Comparison of ENCODE assay signal across 1 cellular context in the genomic region with DNA sequence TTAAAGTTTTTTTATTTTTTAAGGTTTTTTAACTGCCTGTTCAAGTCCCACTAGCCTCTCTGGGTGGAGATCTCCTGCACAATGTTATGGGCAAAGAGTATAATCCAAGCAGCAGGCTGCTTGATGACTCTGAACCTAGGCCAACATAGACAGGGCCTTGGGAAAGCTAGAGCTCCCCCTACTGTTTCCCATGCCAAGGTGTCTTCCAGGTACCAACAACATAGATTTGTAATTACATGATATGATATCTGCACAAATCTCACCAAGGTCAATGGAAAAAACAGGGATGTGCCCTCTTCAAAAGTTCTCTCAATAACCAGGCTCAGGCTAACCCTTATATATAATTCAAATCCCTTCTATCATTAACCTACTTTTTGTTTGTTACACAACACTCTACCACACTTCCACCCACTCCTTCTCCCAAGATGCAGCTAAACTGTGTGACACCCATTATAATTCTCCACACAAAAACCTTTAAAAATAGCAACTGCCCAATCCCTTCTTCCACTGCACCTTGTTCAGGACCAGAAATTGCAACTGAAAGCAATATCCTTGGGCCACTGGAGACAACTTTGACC.
TF ChIP-seq lines count a peak whose summit lies in the region.

No MANE protein-coding gene starts in this region.

TF ChIP-seq in GM23338, 12 proteins besides CTCF, POLR2A, EP300 and RAD21:
- TF ChIP-seq EZH2 (IDR thresholded peaks at IDR 0.05; ENCODE audit: low read depth, unreplicated experiment) = no peak
- TF ChIP-seq, protein P1, sequence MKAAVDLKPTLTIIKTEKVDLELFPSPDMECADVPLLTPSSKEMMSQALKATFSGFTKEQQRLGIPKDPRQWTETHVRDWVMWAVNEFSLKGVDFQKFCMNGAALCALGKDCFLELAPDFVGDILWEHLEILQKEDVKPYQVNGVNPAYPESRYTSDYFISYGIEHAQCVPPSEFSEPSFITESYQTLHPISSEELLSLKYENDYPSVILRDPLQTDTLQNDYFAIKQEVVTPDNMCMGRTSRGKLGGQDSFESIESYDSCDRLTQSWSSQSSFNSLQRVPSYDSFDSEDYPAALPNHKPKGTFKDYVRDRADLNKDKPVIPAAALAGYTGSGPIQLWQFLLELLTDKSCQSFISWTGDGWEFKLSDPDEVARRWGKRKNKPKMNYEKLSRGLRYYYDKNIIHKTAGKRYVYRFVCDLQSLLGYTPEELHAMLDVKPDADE (IDR thresholded peaks at IDR 0.05) = no peak
- no peak for TF ChIP-seq CREB1 (CRISPR knock-in tag; IDR thresholded peaks at IDR 0.05; ENCODE audit: low read depth)
- no peak for TF ChIP-seq ZNF114 (CRISPR knock-in tag; IDR thresholded peaks at IDR 0.05)
- no peak for TF ChIP-seq NANOG (IDR thresholded peaks at IDR 0.05; ENCODE audit: borderline replicate concordance)
- TF ChIP-seq, protein P2, sequence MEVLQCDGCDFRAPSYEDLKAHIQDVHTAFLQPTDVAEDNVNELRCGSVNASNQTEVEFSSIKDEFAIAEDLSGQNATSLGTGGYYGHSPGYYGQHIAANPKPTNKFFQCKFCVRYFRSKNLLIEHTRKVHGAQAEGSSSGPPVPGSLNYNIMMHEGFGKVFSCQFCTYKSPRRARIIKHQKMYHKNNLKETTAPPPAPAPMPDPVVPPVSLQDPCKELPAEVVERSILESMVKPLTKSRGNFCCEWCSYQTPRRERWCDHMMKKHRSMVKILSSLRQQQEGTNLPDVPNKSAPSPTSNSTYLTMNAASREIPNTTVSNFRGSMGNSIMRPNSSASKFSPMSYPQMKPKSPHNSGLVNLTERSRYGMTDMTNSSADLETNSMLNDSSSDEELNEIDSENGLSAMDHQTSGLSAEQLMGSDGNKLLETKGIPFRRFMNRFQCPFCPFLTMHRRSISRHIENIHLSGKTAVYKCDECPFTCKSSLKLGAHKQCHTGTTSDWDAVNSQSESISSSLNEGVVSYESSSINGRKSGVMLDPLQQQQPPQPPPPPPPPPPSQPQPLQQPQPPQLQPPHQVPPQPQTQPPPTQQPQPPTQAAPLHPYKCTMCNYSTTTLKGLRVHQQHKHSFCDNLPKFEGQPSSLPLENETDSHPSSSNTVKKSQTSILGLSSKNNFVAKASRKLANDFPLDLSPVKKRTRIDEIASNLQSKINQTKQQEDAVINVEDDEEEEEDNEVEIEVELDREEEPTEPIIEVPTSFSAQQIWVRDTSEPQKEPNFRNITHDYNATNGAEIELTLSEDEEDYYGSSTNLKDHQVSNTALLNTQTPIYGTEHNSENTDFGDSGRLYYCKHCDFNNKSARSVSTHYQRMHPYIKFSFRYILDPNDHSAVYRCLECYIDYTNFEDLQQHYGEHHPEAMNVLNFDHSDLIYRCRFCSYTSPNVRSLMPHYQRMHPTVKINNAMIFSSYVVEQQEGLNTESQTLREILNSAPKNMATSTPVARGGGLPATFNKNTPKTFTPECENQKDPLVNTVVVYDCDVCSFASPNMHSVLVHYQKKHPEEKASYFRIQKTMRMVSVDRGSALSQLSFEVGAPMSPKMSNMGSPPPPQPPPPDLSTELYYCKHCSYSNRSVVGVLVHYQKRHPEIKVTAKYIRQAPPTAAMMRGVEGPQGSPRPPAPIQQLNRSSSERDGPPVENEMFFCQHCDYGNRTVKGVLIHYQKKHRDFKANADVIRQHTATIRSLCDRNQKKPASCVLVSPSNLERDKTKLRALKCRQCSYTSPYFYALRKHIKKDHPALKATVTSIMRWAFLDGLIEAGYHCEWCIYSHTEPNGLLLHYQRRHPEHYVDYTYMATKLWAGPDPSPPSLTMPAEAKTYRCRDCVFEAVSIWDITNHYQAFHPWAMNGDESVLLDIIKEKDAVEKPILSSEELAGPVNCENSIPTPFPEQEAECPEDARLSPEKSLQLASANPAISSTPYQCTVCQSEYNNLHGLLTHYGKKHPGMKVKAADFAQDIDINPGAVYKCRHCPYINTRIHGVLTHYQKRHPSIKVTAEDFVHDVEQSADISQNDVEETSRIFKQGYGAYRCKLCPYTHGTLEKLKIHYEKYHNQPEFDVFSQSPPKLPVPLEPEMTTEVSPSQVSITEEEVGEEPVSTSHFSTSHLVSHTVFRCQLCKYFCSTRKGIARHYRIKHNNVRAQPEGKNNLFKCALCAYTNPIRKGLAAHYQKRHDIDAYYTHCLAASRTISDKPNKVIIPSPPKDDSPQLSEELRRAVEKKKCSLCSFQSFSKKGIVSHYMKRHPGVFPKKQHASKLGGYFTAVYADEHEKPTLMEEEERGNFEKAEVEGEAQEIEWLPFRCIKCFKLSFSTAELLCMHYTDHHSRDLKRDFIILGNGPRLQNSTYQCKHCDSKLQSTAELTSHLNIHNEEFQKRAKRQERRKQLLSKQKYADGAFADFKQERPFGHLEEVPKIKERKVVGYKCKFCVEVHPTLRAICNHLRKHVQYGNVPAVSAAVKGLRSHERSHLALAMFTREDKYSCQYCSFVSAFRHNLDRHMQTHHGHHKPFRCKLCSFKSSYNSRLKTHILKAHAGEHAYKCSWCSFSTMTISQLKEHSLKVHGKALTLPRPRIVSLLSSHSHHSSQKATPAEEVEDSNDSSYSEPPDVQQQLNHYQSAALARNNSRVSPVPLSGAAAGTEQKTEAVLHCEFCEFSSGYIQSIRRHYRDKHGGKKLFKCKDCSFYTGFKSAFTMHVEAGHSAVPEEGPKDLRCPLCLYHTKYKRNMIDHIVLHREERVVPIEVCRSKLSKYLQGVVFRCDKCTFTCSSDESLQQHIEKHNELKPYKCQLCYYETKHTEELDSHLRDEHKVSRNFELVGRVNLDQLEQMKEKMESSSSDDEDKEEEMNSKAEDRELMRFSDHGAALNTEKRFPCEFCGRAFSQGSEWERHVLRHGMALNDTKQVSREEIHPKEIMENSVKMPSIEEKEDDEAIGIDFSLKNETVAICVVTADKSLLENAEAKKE (CRISPR knock-in tag; IDR thresholded peaks at IDR 0.05) = no peak
- TF ChIP-seq POLR2AphosphoS5 (IDR thresholded peaks at IDR 0.05; ENCODE audit: low read depth) = no peak
- TF ChIP-seq EZH2phosphoT487 (IDR thresholded peaks at IDR 0.05; ENCODE audit: unreplicated experiment) = no peak
- no peak for TF ChIP-seq STAT1 (IDR thresholded peaks at IDR 0.05; ENCODE audit: unreplicated experiment)
- no peak for TF ChIP-seq ZNF331 (CRISPR knock-in tag; IDR thresholded peaks at IDR 0.05; ENCODE audit: low read depth)
- no peak for TF ChIP-seq JUNB (IDR thresholded peaks at IDR 0.05; ENCODE audit: unreplicated experiment)
- TF ChIP-seq, protein P3, sequence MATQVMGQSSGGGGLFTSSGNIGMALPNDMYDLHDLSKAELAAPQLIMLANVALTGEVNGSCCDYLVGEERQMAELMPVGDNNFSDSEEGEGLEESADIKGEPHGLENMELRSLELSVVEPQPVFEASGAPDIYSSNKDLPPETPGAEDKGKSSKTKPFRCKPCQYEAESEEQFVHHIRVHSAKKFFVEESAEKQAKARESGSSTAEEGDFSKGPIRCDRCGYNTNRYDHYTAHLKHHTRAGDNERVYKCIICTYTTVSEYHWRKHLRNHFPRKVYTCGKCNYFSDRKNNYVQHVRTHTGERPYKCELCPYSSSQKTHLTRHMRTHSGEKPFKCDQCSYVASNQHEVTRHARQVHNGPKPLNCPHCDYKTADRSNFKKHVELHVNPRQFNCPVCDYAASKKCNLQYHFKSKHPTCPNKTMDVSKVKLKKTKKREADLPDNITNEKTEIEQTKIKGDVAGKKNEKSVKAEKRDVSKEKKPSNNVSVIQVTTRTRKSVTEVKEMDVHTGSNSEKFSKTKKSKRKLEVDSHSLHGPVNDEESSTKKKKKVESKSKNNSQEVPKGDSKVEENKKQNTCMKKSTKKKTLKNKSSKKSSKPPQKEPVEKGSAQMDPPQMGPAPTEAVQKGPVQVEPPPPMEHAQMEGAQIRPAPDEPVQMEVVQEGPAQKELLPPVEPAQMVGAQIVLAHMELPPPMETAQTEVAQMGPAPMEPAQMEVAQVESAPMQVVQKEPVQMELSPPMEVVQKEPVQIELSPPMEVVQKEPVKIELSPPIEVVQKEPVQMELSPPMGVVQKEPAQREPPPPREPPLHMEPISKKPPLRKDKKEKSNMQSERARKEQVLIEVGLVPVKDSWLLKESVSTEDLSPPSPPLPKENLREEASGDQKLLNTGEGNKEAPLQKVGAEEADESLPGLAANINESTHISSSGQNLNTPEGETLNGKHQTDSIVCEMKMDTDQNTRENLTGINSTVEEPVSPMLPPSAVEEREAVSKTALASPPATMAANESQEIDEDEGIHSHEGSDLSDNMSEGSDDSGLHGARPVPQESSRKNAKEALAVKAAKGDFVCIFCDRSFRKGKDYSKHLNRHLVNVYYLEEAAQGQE (IDR thresholded peaks at IDR 0.05; ENCODE audit: unreplicated experiment) = no peak
TF ChIP-seq in GM23338: peak in this region for 0.
